8 cellular contexts compared by ENCODE assay signal in the genomic region with DNA sequence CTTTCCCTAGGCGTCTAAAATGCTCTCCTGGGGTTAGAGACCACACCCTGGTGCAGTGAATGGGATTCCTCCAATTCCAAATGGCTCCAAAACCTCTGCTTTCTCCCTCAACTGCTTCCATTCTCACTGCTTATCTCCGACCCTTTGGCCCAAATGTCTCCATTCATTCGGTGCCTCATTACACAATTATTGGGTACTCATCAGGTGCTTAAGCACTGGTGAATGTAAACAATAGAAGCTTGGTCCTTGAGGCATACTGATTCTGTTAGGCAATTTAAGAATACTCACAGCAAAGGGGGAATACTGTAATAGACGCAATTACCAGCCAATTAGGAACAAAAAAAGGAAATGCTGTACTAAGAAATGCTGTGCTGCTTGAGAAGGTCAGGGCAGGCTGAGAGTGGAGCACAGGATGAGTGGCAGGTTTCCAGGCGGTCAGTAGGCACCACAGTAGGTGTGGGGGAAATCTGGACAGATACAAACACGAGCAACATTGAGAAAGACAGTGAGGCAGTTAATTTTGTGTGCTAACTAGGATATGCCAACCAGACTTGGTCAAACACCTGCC. TPM values are rescaled to one million over a fixed set of nuclear protein-coding genes. Genes with fewer than 3 reads are reported as not detected.
DNase-seq lines count a peak whose midpoint lies in the region; ATAC-seq lines count a peak whose summit lies in the region.

No MANE protein-coding gene starts in this region.

- peaks cover 23 to 38% (median 33%) of the 10 kb centered on the region in 3 donors for H3K4me1 Mint-ChIP-seq in CD8-positive, alpha-beta memory T cell

- no peaks in the 10 kb centered on the region for H3K9me3 Mint-ChIP-seq in CD8-positive, alpha-beta memory T cell

- ATAC-seq in HG03354 (IDR thresholded peaks at IDR 0.05; ENCODE audit: poor library complexity, severe bottlenecking, unreplicated experiment) (peak; percentile 15), GM21390 (IDR thresholded peaks at IDR 0.05; ENCODE audit: unreplicated experiment) (no peak)

- H3K4me3 Mint-ChIP-seq in CD8-positive, alpha-beta memory T cell: peak overlapping the region; percentile 86 to 93 (median 93)

- H3K4me1 ChIP-seq in CD8-positive, alpha-beta memory T cell (ENCODE audit: insufficient read depth, low read length): peaks cover 13% of the 10 kb centered on the region

- no peaks in the 10 kb centered on the region for H3K36me3 ChIP-seq in CD8-positive, alpha-beta memory T cell (ENCODE audit: insufficient read depth, low read length)

- POLR2A ChIA-PET in CD8-positive, alpha-beta memory T cell (lab: Charles Lee): no interaction called here

- CTCF ChIA-PET in CD8-positive, alpha-beta memory T cell (lab: Charles Lee): no interaction called here

- H3K27me3 ChIP-seq in CD8-positive, alpha-beta memory T cell (ENCODE audit: insufficient read depth, low read length, poor library complexity, severe bottlenecking): no peaks in the 10 kb centered on the region

- H3K9me3 ChIP-seq in CD8-positive, alpha-beta memory T cell (ENCODE audit: low read length): no peaks in the 10 kb centered on the region

- H3K27ac ChIP-seq in CD8-positive, alpha-beta memory T cell (ENCODE audit: low read depth, low read length): peak overlapping the region; percentile 51

- DNase-seq in CD8-positive, alpha-beta memory T cell: no peak
- DNase-seq in astrocyte of the hippocampus (ENCODE audit: low read depth, low spot score) (peak; percentile 28), myocyte (ENCODE audit: low read depth) (peak; percentile 17), HuH-7.5 (ENCODE audit: low spot score) (no peak), NCI-H345 treated with DMSO at 0.1 percent for 48 hours (lab: John Stamatoyannopoulos, UW; ENCODE audit: unreplicated experiment) (no peak)
- no peak for DNase-seq in stimulated activated CD4-positive, alpha-beta T cell treated with anti-CD3 and anti-CD28 coated beads, Interleukin-2, amount 100 ng/mL, for 48 hours

- H3K27ac Mint-ChIP-seq in CD8-positive, alpha-beta memory T cell: peak overlapping the region; percentile 62 to 97 (median 91)

- H3K27me3 Mint-ChIP-seq in CD8-positive, alpha-beta memory T cell: peaks cover 0 to 3% of the 10 kb centered on the region in 2 donors

- H3K4me3 ChIP-seq in CD8-positive, alpha-beta memory T cell (ENCODE audit: low read length): peak overlapping the region; percentile 47

- H3K36me3 Mint-ChIP-seq in CD8-positive, alpha-beta memory T cell: peaks cover 0 to 3% (median 0%) of the 10 kb centered on the region in 3 donors

RNA-seq across cellular contexts. Expression of gene GMDS, which starts 23.0 kb away (rescaled TPM):
- total RNA-seq in CD8-positive, alpha-beta memory T cell: 10 to 100 TPM; 28.6 to 33.4 TPM
- polyA plus RNA-seq in CD8-positive, alpha-beta memory T cell: 16.4 TPM
- 9.3 and 10.6 TPM in 2 replicates for total RNA-seq in myocyte
- 14.3 TPM for polyA plus RNA-seq in myocyte (2012)

Comparison
In these comparisons a context has a peak if more than half of its experiments do, and no peak if none do; other contexts are left out.
1. DNase-seq: peak in astrocyte of the hippocampus (single experiment) and myocyte (single experiment); none in CD8-positive, alpha-beta memory T cell (0 of 5), stimulated activated CD4-positive, alpha-beta T cell treated with anti-CD3 and anti-CD28 coated beads, Interleukin-2, amount 100 ng/mL, for 48 hours (0 of 2), HuH-7.5 (single experiment) and NCI-H345 treated with DMSO at 0.1 percent for 48 hours (single experiment).